In genomic region chr11:2298795-2299747, GRCh38 we compare ENCODE assay signal across 9 cellular contexts. TPM values are rescaled to one million over a fixed set of nuclear protein-coding genes. Genes with fewer than 3 reads are reported as not detected.
A peak's percentile ranks its signal among the peaks of the same experiment; 100 is the strongest.
DNase-seq lines count a peak whose midpoint lies in the region; ATAC-seq and TF ChIP-seq lines count a peak whose summit lies in the region.
"Had no signal": no experiment of that assay in that cellular context is flagged by ENCODE, and none has a peak within 500 bp of the region (broad histone marks: within the 10 kb centered on the region; RNA-seq: fewer than 3 reads in every experiment).

No MANE protein-coding gene starts in this region.

- H3K9me2 ChIP-seq in HCT116 (ENCODE audit: insufficient read depth), result no peaks in the 10 kb centered on the region

- POLR2A ChIA-PET in HCT116 (lab: Charles Lee), result no interaction called here

- DNase-seq in HCT116 (ENCODE audit: low read depth, low spot score), result no peak
- peak; percentile 23 to 33 for DNase-seq in activated CD4-positive, alpha-beta T cell treated with anti-CD3 and anti-CD28 coated beads, Interleukin-2, amount 50 U/mL, for 48 hours
- DNase-seq in iPS DF 6.9 (ENCODE audit: low read depth, low spot score), result peak; percentile 29
- peak; percentile 58 to 77 for DNase-seq in suprapubic skin (ENCODE audit: low spot score in 2 of 2)
- DNase-seq in anterior cingulate cortex (lab: John Stamatoyannopoulos, UW), result no peak
- DNase-seq in NCI-H2171 (lab: John Stamatoyannopoulos, UW), result no peak

- no peak overlapping the region for H3K4me3 ChIP-seq in BLaER1
- no peak overlapping the region for H3K4me3 ChIP-seq in HCT116 (replicated peaks in 1 of 2; ENCODE audit: low read depth in 1 of 2, low read length in 2 of 2)
- H3K4me3 ChIP-seq in iPS DF 6.9 (ENCODE audit: low read length), result no peak overlapping the region
- no peak overlapping the region for H3K4me3 ChIP-seq in suprapubic skin

- no peaks in the 10 kb centered on the region for H3K9me3 ChIP-seq in BLaER1
- H3K9me3 ChIP-seq in HCT116 (ENCODE audit: control insufficient read depth in 1 of 2, insufficient read depth in 1 of 2, low read depth in 1 of 2, low read length in 2 of 2), result no peaks in the 10 kb centered on the region
- H3K9me3 ChIP-seq in iPS DF 6.9 (ENCODE audit: control insufficient read depth, insufficient read depth, low read length), result no peaks in the 10 kb centered on the region
- H3K9me3 ChIP-seq in suprapubic skin, result no peaks in the 10 kb centered on the region

- H3K27ac ChIP-seq in BLaER1, result no peak overlapping the region
- no peak overlapping the region for H3K27ac ChIP-seq in HCT116 (ENCODE audit: low read depth, low read length)
- H3K27ac ChIP-seq in iPS DF 6.9 (ENCODE audit: low read length), result no peak overlapping the region
- H3K27ac ChIP-seq in suprapubic skin, result no peak overlapping the region

- peak; percentile 75 for ATAC-seq in HCT116
- no peak for ATAC-seq in GM21717 (IDR thresholded peaks at IDR 0.05; ENCODE audit: unreplicated experiment)

- H3K36me3 ChIP-seq in BLaER1, result no peaks in the 10 kb centered on the region
- no peaks in the 10 kb centered on the region for H3K36me3 ChIP-seq in HCT116 (ENCODE audit: control insufficient read depth in 1 of 2, insufficient read depth in 2 of 2, low read length in 2 of 2)
- H3K36me3 ChIP-seq in iPS DF 6.9 (ENCODE audit: control insufficient read depth, insufficient read depth, low read length), result no peaks in the 10 kb centered on the region; the same call in 1 of the 2 replicates
- H3K36me3 ChIP-seq in suprapubic skin, result no peaks in the 10 kb centered on the region

- no TSS peak for BruUV-seq in HCT116 (replicated peaks; lab: Mats Ljungman, UMichigan)

- H2AFZ ChIP-seq in HCT116 (ENCODE audit: low read depth, low read length, poor library complexity, severe bottlenecking), result no peak overlapping the region

- intact Hi-C loops in HCT116 (cut with micrococcal nuclease), result loop anchor here (1.0 kb wide), 3 partner anchors 102 to 133 kb away; no protein-coding TSS in a partner anchor

- peak; percentile 54 to 88 (median 56) for TF ChIP-seq CTCF in HCT116 (IDR thresholded peaks at IDR 0.05 in 2 of 3, conservative IDR thresholded peaks at IDR 0.05 in 1 of 3; ENCODE audit: borderline replicate concordance in 1 of 3, insufficient read depth in 1 of 3, low read depth in 2 of 3, low read length in 2 of 3)
- TF ChIP-seq CTCF in suprapubic skin (IDR thresholded peaks at IDR 0.05), result peak in 1 of 2 donors; percentile 45

- peaks cover 54% of the 10 kb centered on the region for H3K4me1 ChIP-seq in BLaER1
- no peaks in the 10 kb centered on the region for H3K4me1 ChIP-seq in HCT116 (ENCODE audit: control insufficient read depth in 1 of 2, insufficient read depth in 2 of 2, low read length in 2 of 2)
- no peaks in the 10 kb centered on the region for H3K4me1 ChIP-seq in iPS DF 6.9 (ENCODE audit: control insufficient read depth, insufficient read depth, low read length)
- H3K4me1 ChIP-seq in suprapubic skin, result peaks cover 3% of the 10 kb centered on the region

- H3K9ac ChIP-seq in BLaER1 (no peak overlapping the region), HCT116 (ENCODE audit: low read length) (no peak overlapping the region)

- H4K20me1 ChIP-seq in BLaER1 (peaks cover 42% of the 10 kb centered on the region; the same call in 1 of the 2 replicates), HCT116 (ENCODE audit: insufficient read depth) (no peaks in the 10 kb centered on the region)

- CTCF ChIA-PET in HCT116 (lab: Charles Lee), result interaction anchor here (0.6 to 1.7 kb wide), 5 partner anchors 96 to 122 kb away, joined by 3 to 9 read pairs (median 3); no protein-coding TSS in a partner anchor

- no peaks in the 10 kb centered on the region for H3K79me2 ChIP-seq in HCT116 (ENCODE audit: insufficient read depth, low read length)

- H3K4me2 ChIP-seq in BLaER1 (peak overlapping the region; percentile 40), HCT116 (ENCODE audit: low read length) (no peak overlapping the region)

- TF ChIP-seq POLR2A in HCT116 (IDR thresholded peaks at IDR 0.05; ENCODE audit: borderline replicate concordance, extremely low read depth, insufficient read depth, insufficient read length) (no peak), suprapubic skin (IDR thresholded peaks at IDR 0.05) (no peak)

- no CpG with 5 or more reads among the region's 18 CpGs for WGBS in iPS DF 6.9 (ENCODE audit: insufficient coverage, insufficient read length)
- 75% methylated on average over 8 of the region's 18 CpGs for WGBS in suprapubic skin

- H3K27me3 ChIP-seq in BLaER1 (peaks cover under 1% of the 10 kb centered on the region; the same call in 1 of the 2 replicates), HCT116 (ENCODE audit: insufficient read depth, low read length) (no peaks in the 10 kb centered on the region), iPS DF 6.9 (ENCODE audit: control insufficient read depth, insufficient read depth, low read length) (no peaks in the 10 kb centered on the region), suprapubic skin (no peaks in the 10 kb centered on the region)

- TF ChIP-seq RAD21 in HCT116 (IDR thresholded peaks at IDR 0.05; ENCODE audit: low read depth), result peak; percentile 92

- TF ChIP-seq EP300 in suprapubic skin (IDR thresholded peaks at IDR 0.05), result no peak

- RAD21 ChIA-PET in HCT116 (lab: Charles Lee; ENCODE audit: low non-redundant PET in 1 of 2, low total read pairs in 2 of 2, uncharacterized antibody in 2 of 2, unreplicated experiment in 2 of 2), result interaction anchor here in 1 of 2 experiments (1.0 kb wide), 1 partner anchor 101 kb away, joined by 3 read pairs; no protein-coding TSS in a partner anchor

TF ChIP-seq in HCT116, 20 proteins besides CTCF, POLR2A, EP300 and RAD21:
- no peak for TF ChIP-seq FOSL1 (IDR thresholded peaks at IDR 0.05; ENCODE audit: low read depth)
- TF ChIP-seq TCF7L2 (IDR thresholded peaks at IDR 0.05; ENCODE audit: borderline replicate concordance, extremely low read depth, insufficient read depth, insufficient read length), result no peak
- TF ChIP-seq EZH2phosphoT487 (IDR thresholded peaks at IDR 0.05; ENCODE audit: borderline replicate concordance), result no peak
- no peak for TF ChIP-seq JUND (IDR thresholded peaks at IDR 0.05)
- TF ChIP-seq ZNF274 (IDR thresholded peaks at IDR 0.05; ENCODE audit: low read depth, low read length), result no peak
- TF ChIP-seq ATF3 (IDR thresholded peaks at IDR 0.05), result no peak
- no peak for TF ChIP-seq EGR1 (IDR thresholded peaks at IDR 0.05; ENCODE audit: low read depth)
- no peak for TF ChIP-seq POLR2AphosphoS5 (IDR thresholded peaks at IDR 0.05; ENCODE audit: low read depth, low read length)
- no peak for TF ChIP-seq SIN3A (IDR thresholded peaks at IDR 0.05; ENCODE audit: low read depth)

RNA-seq across cellular contexts. Expression of gene C11orf21, which starts 2.6 kb away (rescaled TPM):
- not detected for total RNA-seq in HCT116 (2021; ENCODE audit: unreplicated experiment)
- polyA plus RNA-seq in HCT116 (2012), result not detected in 2 replicates
- total RNA-seq in suprapubic skin, result 1 to 10 TPM in 2 of 4 donors, not detected in 2; 1.2 to 2.5 TPM
- total RNA-seq: dermis microvascular lymphatic vessel endothelial cell had no signal

RNA-seq across cellular contexts. Expression of gene TSPAN32, which starts 2.7 kb away (rescaled TPM):
- not detected for total RNA-seq in HCT116 (2021; ENCODE audit: unreplicated experiment)
- not detected in 2 replicates for polyA plus RNA-seq in HCT116 (2012)
- total RNA-seq in suprapubic skin, result 1 to 10 TPM in 1 of 4 donors, under 1 TPM in 1, not detected in 2; 0.26 to 4.3 TPM
- total RNA-seq: dermis microvascular lymphatic vessel endothelial cell had no signal

RNA-seq across cellular contexts. Expression of gene ASCL2, which starts 28.7 kb away (rescaled TPM):
- total RNA-seq in HCT116 (2021; ENCODE audit: unreplicated experiment) (not detected), suprapubic skin (10 to 100 TPM; 11.4 to 18.0 (median 15.9) TPM)
- not detected in 2 replicates for polyA plus RNA-seq in HCT116 (2012)
- total RNA-seq: dermis microvascular lymphatic vessel endothelial cell had no signal

Comparison
In these comparisons a context has a peak if more than half of its experiments do, and no peak if none do; other contexts are left out.
1. DNase-seq: peak in activated CD4-positive, alpha-beta T cell treated with anti-CD3 and anti-CD28 coated beads, Interleukin-2, amount 50 U/mL, for 48 hours (2 of 2), iPS DF 6.9 (single experiment) and suprapubic skin (2 of 2); none in HCT116 (single experiment), anterior cingulate cortex (0 of 58) and NCI-H2171 (single experiment).
2. RNA of gene ASCL2, which starts 28.7 kb away (total RNA-seq): 11.4 to 18.0 TPM in suprapubic skin; not detected in HCT116 (single experiment); every median in the first group is over 10 times any median in the second.